In genomic region chr19:5567360-5567970, GRCh38 we compare ENCODE assay signal across 12 cellular contexts. TPM values are rescaled to one million over a fixed set of nuclear protein-coding genes. Genes with fewer than 3 reads are reported as not detected.
DNase-seq lines count a peak whose midpoint lies in the region; ATAC-seq, FAIRE-seq and TF ChIP-seq lines count a peak whose summit lies in the region.
"Had no signal": no experiment of that assay in that cellular context is flagged by ENCODE, and none has a peak within 500 bp of the region (broad histone marks: within the 10 kb centered on the region; RNA-seq: fewer than 3 reads in every experiment).

TINCR (minus strand) TSS chr19:5567953.

- 28 to 47% methylated on average over 8 to 15 of the region's 63 CpGs for WGBS in thyroid gland, 2 donors

- no peak for TF ChIP-seq POLR2A in thyroid gland (IDR thresholded peaks at IDR 0.05)
- no peak for TF ChIP-seq POLR2A in GM12891 (IDR thresholded peaks at IDR 0.05; ENCODE audit: low read depth, low read length)

- no peak for ATAC-seq in GM21360 (IDR thresholded peaks at IDR 0.05; ENCODE audit: unreplicated experiment)
- ATAC-seq: activated CD4-positive, alpha-beta T cell treated with anti-CD3 and anti-CD28 coated beads for 36 hours had no signal

- H3K36me3 ChIP-seq in rectal smooth muscle tissue (ENCODE audit: control insufficient read depth, insufficient read depth, low read length) = no peaks in the 10 kb centered on the region
- H3K36me3 ChIP-seq in thyroid gland = no peaks in the 10 kb centered on the region

- H3K9ac ChIP-seq in rectal smooth muscle tissue (ENCODE audit: low read length) = no peak within 1 kb of the TSS

- TF ChIP-seq CTCF in VCaP (conservative IDR thresholded peaks at IDR 0.05) (peak; percentile 54), thyroid gland (IDR thresholded peaks at IDR 0.05) (no peak)

- intact Hi-C loops in thyroid gland (cut with DNase I) = no loop called here

- FAIRE-seq in GM12891 (lab: Jason Lieb, UNC) = no peak

- H3K4me3 ChIP-seq in iPS-11a (ENCODE audit: low read depth, low read length) = peak within 1 kb of the TSS; percentile 43
- peak within 1 kb of the TSS; percentile 41 for H3K4me3 ChIP-seq in rectal smooth muscle tissue (ENCODE audit: low read length)
- H3K4me3 ChIP-seq in thyroid gland (replicated peaks in 1 of 3) = no peak within 1 kb of the TSS

- no peaks in the 10 kb centered on the region for H3K9me3 ChIP-seq in thyroid gland

- peak in 2 of 3 experiments; percentile 42 to 62 for DNase-seq in NCI-H1417 (lab: John Stamatoyannopoulos, UW)
- DNase-seq in NCI-H1417 treated with DMSO at 0.1 percent for 48 hours (lab: John Stamatoyannopoulos, UW) = no peak
- DNase-seq in thyroid gland = no peak
- DNase-seq in GM12891 (ENCODE audit: insufficient read length, low spot score) = no peak
- DNase-seq: activated CD4-positive, alpha-beta T cell treated with anti-CD3 and anti-CD28 coated beads for 36 hours; activated effector memory CD4-positive, alpha-beta T cell treated with Interleukin-2 at 50 U/mL for 16 hours; GOT3 had no signal

- H3K4me1 ChIP-seq in rectal smooth muscle tissue (ENCODE audit: control insufficient read depth, insufficient read depth, low read length) = no peaks in the 10 kb centered on the region
- H3K4me1 ChIP-seq in thyroid gland = peaks cover 0 to 3% of the 10 kb centered on the region in 2 donors

- H3K27me3 ChIP-seq in rectal smooth muscle tissue (ENCODE audit: control insufficient read depth, insufficient read depth, low read length) (peaks cover 12% of the 10 kb centered on the region), thyroid gland (peaks cover 5% of the 10 kb centered on the region)

- H3K27ac ChIP-seq in VCaP (no peak within 1 kb of the TSS), rectal smooth muscle tissue (ENCODE audit: low read depth, low read length) (no peak within 1 kb of the TSS), thyroid gland (no peak within 1 kb of the TSS)

TF ChIP-seq in GM12891, 5 proteins besides CTCF, POLR2A, EP300 and RAD21:
- no peak for TF ChIP-seq TAF1 (IDR thresholded peaks at IDR 0.05; ENCODE audit: low read depth, low read length)

RNA-seq across cellular contexts. Expression of gene TINCR, which starts in this region (rescaled TPM):
- not detected for total RNA-seq in thyroid gland
- 0.19 TPM for polyA plus RNA-seq in GM12891 (2012; ENCODE audit: low read depth, missing spikeins)
- total RNA-seq: G401 had no signal

Comparison
In these comparisons a context has a peak if more than half of its experiments do, and no peak if none do; other contexts are left out.
1. DNase-seq: peak in NCI-H1417 (2 of 3); none in NCI-H1417 treated with DMSO at 0.1 percent for 48 hours (single experiment), thyroid gland (0 of 2) and GM12891 (single experiment).
2. H3K4me3 ChIP-seq: peak in iPS-11a (single experiment) and rectal smooth muscle tissue (single experiment); none in thyroid gland (0 of 3).